Comparison of ENCODE assay signal across 29 cellular contexts in the genomic region with DNA sequence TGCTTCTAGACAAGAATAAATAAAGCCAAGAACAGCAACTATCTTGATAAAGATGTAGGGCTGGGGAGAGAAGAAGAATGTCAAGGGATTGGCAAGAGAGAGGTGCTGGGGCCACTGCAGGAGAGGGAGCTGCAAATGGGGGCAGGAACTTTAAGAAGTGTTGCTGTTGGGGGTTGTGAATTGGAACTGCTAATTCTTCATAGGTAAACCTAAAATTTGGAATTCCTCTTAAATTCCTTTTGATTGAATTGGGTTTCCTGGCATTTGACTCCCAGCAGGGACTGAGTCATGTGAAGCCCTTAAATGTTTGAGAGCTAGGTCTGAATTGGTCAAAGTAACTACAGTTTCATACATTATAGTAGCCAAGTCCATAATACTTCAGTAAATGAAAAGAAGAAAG.
"Had no signal": no experiment of that assay in that cellular context is flagged by ENCODE, and none has a peak within 500 bp of the region (broad histone marks: within the 10 kb centered on the region; RNA-seq: fewer than 3 reads in every experiment).

No MANE protein-coding gene starts in this region.

- ATAC-seq: activated CD4-positive, CD25-positive, alpha-beta regulatory T cell treated with anti-CD3 and anti-CD28 coated beads, Interleukin-2, amount 50 U/mL, for 24 hours; activated CD8-positive, alpha-beta T cell treated with anti-CD3 and anti-CD28 coated beads, Interleukin-2, amount 10 ng/mL, durations not matched to agents 7 days and 5 days; Panc1; Right ventricle myocardium inferior had no signal

- H3K9ac ChIP-seq: KMS-11, SK-N-SH had no signal

- H3K4me3 Mint-ChIP-seq: activated CD8-positive, alpha-beta T cell treated with anti-CD3 and anti-CD28 coated beads, Interleukin-2, amount 10 ng/mL, durations not matched to agents 7 days and 5 days; activated naive CD4-positive, alpha-beta T cell treated with anti-CD3 and anti-CD28 coated beads, Interleukin-2, amount 50 U/mL, for 24 hours; activated T-helper 1 cell treated with anti-CD3 and anti-CD28 coated beads, Interleukin-12 subunit alpha, Interleukin-12 subunit beta, Interleukin-2, Interleukin-4 antibody, amounts not matched to agents 30 ng/mL and 10 ng/mL and 1 ng/mL, durations not matched to agents 14 hours and 24 hours and 36 hours had no signal

- H3K4me1 Mint-ChIP-seq: activated naive CD4-positive, alpha-beta T cell treated with anti-CD3 and anti-CD28 coated beads, Interleukin-2, amount 50 U/mL, for 24 hours had no signal

- H3K4me2 ChIP-seq: KMS-11, SK-N-SH had no signal

- H3K27ac Mint-ChIP-seq: activated CD8-positive, alpha-beta T cell treated with anti-CD3 and anti-CD28 coated beads, Interleukin-2, amount 10 ng/mL, durations not matched to agents 7 days and 5 days; activated naive CD4-positive, alpha-beta T cell treated with anti-CD3 and anti-CD28 coated beads, Interleukin-2, amount 50 U/mL, for 24 hours; activated T-helper 1 cell treated with anti-CD3 and anti-CD28 coated beads, Interleukin-12 subunit alpha, Interleukin-12 subunit beta, Interleukin-2, Interleukin-4 antibody, amounts not matched to agents 30 ng/mL and 10 ng/mL and 1 ng/mL, durations not matched to agents 14 hours and 24 hours and 36 hours had no signal

- H3K36me3 Mint-ChIP-seq: activated naive CD4-positive, alpha-beta T cell treated with anti-CD3 and anti-CD28 coated beads, Interleukin-2, amount 50 U/mL, for 24 hours; brain had no signal

- H3K9me3 Mint-ChIP-seq: activated naive CD4-positive, alpha-beta T cell treated with anti-CD3 and anti-CD28 coated beads, Interleukin-2, amount 50 U/mL, for 24 hours; activated T-helper 1 cell treated with anti-CD3 and anti-CD28 coated beads, Interleukin-12 subunit alpha, Interleukin-12 subunit beta, Interleukin-2, Interleukin-4 antibody, amounts not matched to agents 30 ng/mL and 10 ng/mL and 1 ng/mL, durations not matched to agents 14 hours and 24 hours and 36 hours had no signal

- H3K9me2 ChIP-seq: SK-N-SH had no signal

- H3K27ac ChIP-seq: cardiac muscle cell, KMS-11, WERI-Rb-1 had no signal

- H3K27me3 ChIP-seq: cardiac muscle cell, MG63 had no signal

- H3K4me3 ChIP-seq: cardiac muscle cell, MG63 had no signal

- DNase-seq: activated CD4-positive, alpha-beta T cell treated with anti-CD3 and anti-CD28 coated beads for 4 hours; activated CD8-positive, alpha-beta memory T cell treated with anti-CD3 and anti-CD28 coated beads, Interleukin-2, amount 50 U/mL, for 48 hours; activated CD8-positive, alpha-beta T cell treated with anti-CD3 and anti-CD28 coated beads, Interleukin-2, amount 10 ng/mL, durations not matched to agents 7 days and 5 days; activated effector memory CD4-positive, alpha-beta T cell treated with Interleukin-2 at 50 U/mL for 16 hours; activated naive CD4-positive, alpha-beta T cell; activated T-cell treated with anti-CD3 and anti-CD28 coated beads, Interleukin-2, amount 50 U/mL, for 1 hour; aorta; MG63; MV-4-11; NCI-H1092 treated with DMSO at 0.1 percent for 48 hours; NCI-H1417 treated with DMSO at 0.1 percent for 48 hours; NCI-H1694; NCI-H2029 treated with DMSO at 0.1 percent for 48 hours; NCI-H345; NCI-H510A; NK-92 treated with Interleukin-12 subunit alpha and Interleukin-12 subunit beta, amount 100 ng/mL, for 24 hours; OCI-M1; RPMI8226; SK-N-SH; T-helper 1 cell; WERI-Rb-1 had no signal

- H3K36me3 ChIP-seq: cardiac muscle cell, MG63, WERI-Rb-1 had no signal
